In the genomic region with DNA sequence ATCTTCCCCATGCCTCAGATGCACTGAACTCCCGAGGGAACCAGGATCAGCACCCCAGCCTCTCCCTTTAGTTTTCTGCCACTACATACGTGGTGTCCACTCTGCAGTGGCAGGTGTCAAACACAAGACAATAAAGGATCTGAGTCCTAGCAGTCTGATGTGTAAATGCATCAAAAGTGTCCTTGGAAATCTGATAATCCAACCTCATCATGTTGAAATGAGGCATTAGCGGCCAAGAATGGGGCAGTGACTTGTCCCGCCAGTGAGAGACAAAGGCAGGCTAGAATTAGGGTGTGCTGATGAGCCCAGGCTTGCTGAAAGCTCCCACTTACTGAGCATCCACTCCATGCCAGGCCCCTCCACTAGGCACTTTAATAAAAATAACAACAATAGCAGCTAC, we compare ENCODE assay signal across 10 cellular contexts. TPM values are rescaled to one million over a fixed set of nuclear protein-coding genes. Genes with fewer than 3 reads are reported as not detected.
"Had no signal": no experiment of that assay in that cellular context is flagged by ENCODE, and none has a peak within 500 bp of the region (broad histone marks: within the 10 kb centered on the region; RNA-seq: fewer than 3 reads in every experiment).

No MANE protein-coding gene starts in this region.

- H3K4me1 ChIP-seq: HAP-1 had no signal

- H3K4me2 ChIP-seq: GM23338 had no signal

- H3K27ac ChIP-seq: GM23248 had no signal

- H3K36me3 ChIP-seq: HAP-1 had no signal

- H3K4me3 Mint-ChIP-seq: GM23338, H9, HFFc6 had no signal

- H3K4me3 ChIP-seq: GM23248, GM23338, HAP-1 had no signal

- H3K9ac ChIP-seq: GM23248 had no signal

- ATAC-seq: GM23338, HCT116 had no signal

- H3K27ac Mint-ChIP-seq: GM23338, H9, HFFc6 had no signal

- H3K9me3 Mint-ChIP-seq: GM23338, H9, HFFc6 had no signal

- FAIRE-seq: H54 had no signal

- H2AFZ ChIP-seq: GM23248, GM23338 had no signal

- H3K9me3 ChIP-seq: HAP-1 had no signal

- DNase-seq: GM23248, GOT3, H7, H9, HCEC 1CT, HFFc6 had no signal

RNA-seq across cellular contexts. Expression of gene EN1, which starts 52.9 kb away (rescaled TPM):
- total RNA-seq: H7, H9, HFFc6 had no signal
